1 cellular context compared by ENCODE assay signal in genomic region chr15:74162196-74162536, GRCh38.
TF ChIP-seq lines count a peak whose summit lies in the region.

No MANE protein-coding gene starts in this region.

TF ChIP-seq in HEK293, 187 proteins besides CTCF, POLR2A, EP300 and RAD21 (continued from another document):
- peak; percentile 36; the same call in 1 of the 2 replicates for TF ChIP-seq KLF7 (tag by site-specific recombination; IDR thresholded peaks at IDR 0.05; ENCODE audit: borderline replicate concordance)
- TF ChIP-seq ZNF560 (tag by site-specific recombination; IDR thresholded peaks at IDR 0.05; ENCODE audit: borderline replicate concordance): peak; percentile 84
- peak; percentile 71; the same call in 1 of the 2 replicates for TF ChIP-seq ZNF514 (tag by site-specific recombination; IDR thresholded peaks at IDR 0.05)
- TF ChIP-seq, protein P1, sequence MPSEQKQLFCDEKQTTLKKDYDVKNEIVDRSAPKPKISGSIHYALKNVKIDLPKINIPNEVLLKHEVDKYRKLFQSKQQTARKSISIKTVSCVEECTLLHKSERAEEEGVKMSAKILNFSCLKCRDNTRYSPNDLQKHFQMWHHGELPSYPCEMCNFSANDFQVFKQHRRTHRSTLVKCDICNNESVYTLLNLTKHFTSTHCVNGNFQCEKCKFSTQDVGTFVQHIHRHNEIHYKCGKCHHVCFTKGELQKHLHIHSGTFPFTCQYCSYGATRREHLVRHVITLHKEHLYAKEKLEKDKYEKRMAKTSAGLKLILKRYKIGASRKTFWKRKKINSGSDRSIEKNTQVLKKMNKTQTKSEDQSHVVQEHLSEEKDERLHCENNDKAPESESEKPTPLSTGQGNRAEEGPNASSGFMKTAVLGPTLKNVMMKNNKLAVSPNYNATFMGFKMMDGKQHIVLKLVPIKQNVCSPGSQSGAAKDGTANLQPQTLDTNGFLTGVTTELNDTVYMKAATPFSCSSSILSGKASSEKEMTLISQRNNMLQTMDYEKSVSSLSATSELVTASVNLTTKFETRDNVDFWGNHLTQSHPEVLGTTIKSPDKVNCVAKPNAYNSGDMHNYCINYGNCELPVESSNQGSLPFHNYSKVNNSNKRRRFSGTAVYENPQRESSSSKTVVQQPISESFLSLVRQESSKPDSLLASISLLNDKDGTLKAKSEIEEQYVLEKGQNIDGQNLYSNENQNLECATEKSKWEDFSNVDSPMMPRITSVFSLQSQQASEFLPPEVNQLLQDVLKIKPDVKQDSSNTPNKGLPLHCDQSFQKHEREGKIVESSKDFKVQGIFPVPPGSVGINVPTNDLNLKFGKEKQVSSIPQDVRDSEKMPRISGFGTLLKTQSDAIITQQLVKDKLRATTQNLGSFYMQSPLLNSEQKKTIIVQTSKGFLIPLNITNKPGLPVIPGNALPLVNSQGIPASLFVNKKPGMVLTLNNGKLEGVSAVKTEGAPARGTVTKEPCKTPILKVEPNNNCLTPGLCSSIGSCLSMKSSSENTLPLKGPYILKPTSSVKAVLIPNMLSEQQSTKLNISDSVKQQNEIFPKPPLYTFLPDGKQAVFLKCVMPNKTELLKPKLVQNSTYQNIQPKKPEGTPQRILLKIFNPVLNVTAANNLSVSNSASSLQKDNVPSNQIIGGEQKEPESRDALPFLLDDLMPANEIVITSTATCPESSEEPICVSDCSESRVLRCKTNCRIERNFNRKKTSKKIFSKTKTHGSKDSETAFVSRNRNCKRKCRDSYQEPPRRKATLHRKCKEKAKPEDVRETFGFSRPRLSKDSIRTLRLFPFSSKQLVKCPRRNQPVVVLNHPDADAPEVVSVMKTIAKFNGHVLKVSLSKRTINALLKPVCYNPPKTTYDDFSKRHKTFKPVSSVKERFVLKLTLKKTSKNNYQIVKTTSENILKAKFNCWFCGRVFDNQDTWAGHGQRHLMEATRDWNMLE (tag by site-specific recombination; conservative IDR thresholded peaks at IDR 0.05; ENCODE audit: low read depth): peak; percentile 94
- peak; percentile 93 for TF ChIP-seq ZNF394 (tag by site-specific recombination; IDR thresholded peaks at IDR 0.05; ENCODE audit: borderline replicate concordance)
- TF ChIP-seq ZNF530 (tag by site-specific recombination; IDR thresholded peaks at IDR 0.05; ENCODE audit: low read depth): 0 out of 2 replicates have a peak, but pooled peaks have one; percentile 25
- peak; percentile 59; the same call in 1 of the 2 replicates for TF ChIP-seq ZXDB (tag by site-specific recombination; IDR thresholded peaks at IDR 0.05)
- TF ChIP-seq ZNF555 (tag by site-specific recombination; conservative IDR thresholded peaks at IDR 0.05): peak; percentile 76
- peak; percentile 49; the same call in 1 of the 2 replicates for TF ChIP-seq ZFP37 (tag by site-specific recombination; IDR thresholded peaks at IDR 0.05)
- TF ChIP-seq ZNF121 (tag by site-specific recombination; IDR thresholded peaks at IDR 0.05): peak; percentile 53; the same call in 1 of the 2 replicates
- TF ChIP-seq ZNF202 (tag by site-specific recombination; IDR thresholded peaks at IDR 0.05; ENCODE audit: borderline replicate concordance): 0 out of 2 replicates have a peak, but pooled peaks have one; percentile 51
- peak; percentile 84 for TF ChIP-seq ZNF664 (tag by site-specific recombination; IDR thresholded peaks at IDR 0.05)
- peak; percentile 23; the same call in 1 of the 2 replicates for TF ChIP-seq ZNF341 (tag by site-specific recombination; IDR thresholded peaks at IDR 0.05; ENCODE audit: low read depth)
- peak; percentile 71 for TF ChIP-seq ZNF510 (tag by site-specific recombination; IDR thresholded peaks at IDR 0.05; ENCODE audit: insufficient replicate concordance)
- TF ChIP-seq ZNF266 (tag by site-specific recombination; IDR thresholded peaks at IDR 0.05; ENCODE audit: low read depth): peak; percentile 85
- peak; percentile 86 for TF ChIP-seq ZNF433 (tag by site-specific recombination; IDR thresholded peaks at IDR 0.05; ENCODE audit: low read depth)
- peak; percentile 47; the same call in 1 of the 2 replicates for TF ChIP-seq ZNF629 (tag by site-specific recombination; IDR thresholded peaks at IDR 0.05)
- TF ChIP-seq ZNF623 (tag by site-specific recombination; IDR thresholded peaks at IDR 0.05): peak; percentile 79
- TF ChIP-seq ZNF426 (tag by site-specific recombination; IDR thresholded peaks at IDR 0.05): peak; percentile 83
- peak; percentile 64; the same call in 1 of the 2 replicates for TF ChIP-seq ZNF19 (tag by site-specific recombination; IDR thresholded peaks at IDR 0.05; ENCODE audit: low read depth)
- TF ChIP-seq ZNF292 (tag by site-specific recombination; IDR thresholded peaks at IDR 0.05; ENCODE audit: borderline replicate concordance, low read depth): peak; percentile 60; the same call in 1 of the 2 replicates
- peak; percentile 69 for TF ChIP-seq ZNF558 (tag by site-specific recombination; IDR thresholded peaks at IDR 0.05)
- peak; percentile 31 for TF ChIP-seq ZNF529 (tag by site-specific recombination; IDR thresholded peaks at IDR 0.05; ENCODE audit: insufficient replicate concordance)
- TF ChIP-seq, protein P2, sequence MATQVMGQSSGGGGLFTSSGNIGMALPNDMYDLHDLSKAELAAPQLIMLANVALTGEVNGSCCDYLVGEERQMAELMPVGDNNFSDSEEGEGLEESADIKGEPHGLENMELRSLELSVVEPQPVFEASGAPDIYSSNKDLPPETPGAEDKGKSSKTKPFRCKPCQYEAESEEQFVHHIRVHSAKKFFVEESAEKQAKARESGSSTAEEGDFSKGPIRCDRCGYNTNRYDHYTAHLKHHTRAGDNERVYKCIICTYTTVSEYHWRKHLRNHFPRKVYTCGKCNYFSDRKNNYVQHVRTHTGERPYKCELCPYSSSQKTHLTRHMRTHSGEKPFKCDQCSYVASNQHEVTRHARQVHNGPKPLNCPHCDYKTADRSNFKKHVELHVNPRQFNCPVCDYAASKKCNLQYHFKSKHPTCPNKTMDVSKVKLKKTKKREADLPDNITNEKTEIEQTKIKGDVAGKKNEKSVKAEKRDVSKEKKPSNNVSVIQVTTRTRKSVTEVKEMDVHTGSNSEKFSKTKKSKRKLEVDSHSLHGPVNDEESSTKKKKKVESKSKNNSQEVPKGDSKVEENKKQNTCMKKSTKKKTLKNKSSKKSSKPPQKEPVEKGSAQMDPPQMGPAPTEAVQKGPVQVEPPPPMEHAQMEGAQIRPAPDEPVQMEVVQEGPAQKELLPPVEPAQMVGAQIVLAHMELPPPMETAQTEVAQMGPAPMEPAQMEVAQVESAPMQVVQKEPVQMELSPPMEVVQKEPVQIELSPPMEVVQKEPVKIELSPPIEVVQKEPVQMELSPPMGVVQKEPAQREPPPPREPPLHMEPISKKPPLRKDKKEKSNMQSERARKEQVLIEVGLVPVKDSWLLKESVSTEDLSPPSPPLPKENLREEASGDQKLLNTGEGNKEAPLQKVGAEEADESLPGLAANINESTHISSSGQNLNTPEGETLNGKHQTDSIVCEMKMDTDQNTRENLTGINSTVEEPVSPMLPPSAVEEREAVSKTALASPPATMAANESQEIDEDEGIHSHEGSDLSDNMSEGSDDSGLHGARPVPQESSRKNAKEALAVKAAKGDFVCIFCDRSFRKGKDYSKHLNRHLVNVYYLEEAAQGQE (tag by site-specific recombination; IDR thresholded peaks at IDR 0.05): peak; percentile 69
- 0 out of 2 replicates have a peak, but pooled peaks have one; percentile 20 for TF ChIP-seq ZFP3 (tag by site-specific recombination; IDR thresholded peaks at IDR 0.05; ENCODE audit: low read depth)
- TF ChIP-seq ZNF140 (tag by site-specific recombination; IDR thresholded peaks at IDR 0.05): peak; percentile 67; the same call in 1 of the 2 replicates
- TF ChIP-seq ZBTB8A (tag by site-specific recombination; IDR thresholded peaks at IDR 0.05): peak; percentile 79
TF ChIP-seq in HEK293: peak in this region for 29; not testable (repeated sequence) for 158.
